Comparison of ENCODE assay signal across 1 cellular context in genomic region chr5:134592141-134592746, GRCh38.
TF ChIP-seq lines count a peak whose summit lies in the region.

No MANE protein-coding gene starts in this region.

TF ChIP-seq in HEK293, 187 proteins besides CTCF, POLR2A, EP300 and RAD21 (continued from another document):
- TF ChIP-seq ZNF837 (tag by site-specific recombination; IDR thresholded peaks at IDR 0.05) (no peak), ZNF248 (tag by site-specific recombination; IDR thresholded peaks at IDR 0.05) (no peak), ZNF175 (tag by site-specific recombination; IDR thresholded peaks at IDR 0.05) (no peak), ZNF558 (tag by site-specific recombination; IDR thresholded peaks at IDR 0.05) (no peak), ZBTB44 (tag by site-specific recombination; IDR thresholded peaks at IDR 0.05) (no peak), OSR2 (tag by site-specific recombination; IDR thresholded peaks at IDR 0.05) (no peak), ZNF19 (tag by site-specific recombination; IDR thresholded peaks at IDR 0.05; ENCODE audit: low read depth) (no peak), ZNF202 (tag by site-specific recombination; IDR thresholded peaks at IDR 0.05; ENCODE audit: borderline replicate concordance) (no peak), MEIS1 (CRISPR knock-in tag; IDR thresholded peaks at IDR 0.05; ENCODE audit: borderline replicate concordance) (no peak), ZSCAN30 (tag by site-specific recombination; IDR thresholded peaks at IDR 0.05) (no peak), SCRT1 (tag by site-specific recombination; IDR thresholded peaks at IDR 0.05; ENCODE audit: borderline replicate concordance) (peak; percentile 55; the same call in 1 of the 2 replicates), PRDM6 (tag by site-specific recombination; IDR thresholded peaks at IDR 0.05) (no peak), ZFP41 (tag by site-specific recombination; IDR thresholded peaks at IDR 0.05; ENCODE audit: borderline replicate concordance) (no peak), ZNF677 (tag by site-specific recombination; IDR thresholded peaks at IDR 0.05) (no peak), ZNF670 (tag by site-specific recombination; IDR thresholded peaks at IDR 0.05; ENCODE audit: low read depth) (no peak)
